12 cellular contexts compared by ENCODE assay signal in the genomic region with DNA sequence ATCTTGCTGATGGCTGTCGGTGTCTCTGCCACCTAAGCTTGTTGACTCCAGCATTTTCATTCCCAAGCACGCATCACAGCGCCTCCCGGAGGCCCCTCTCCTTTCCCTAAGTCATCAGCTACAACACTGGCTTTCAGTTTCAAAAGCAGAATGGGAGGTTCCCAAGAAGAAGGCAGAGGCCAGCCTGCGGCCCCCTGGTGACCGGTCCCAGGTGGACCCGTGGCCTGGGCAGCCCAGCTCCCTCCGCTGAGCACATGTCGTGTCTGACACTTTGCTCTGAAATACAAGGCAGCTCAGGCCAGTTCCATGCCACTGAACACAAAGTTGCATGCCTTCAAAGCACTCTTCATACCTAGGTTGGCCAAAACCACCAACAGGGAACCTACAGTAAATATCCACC. TPM values are rescaled to one million over a fixed set of nuclear protein-coding genes. Genes with fewer than 3 reads are reported as not detected.
DNase-seq lines count a peak whose midpoint lies in the region; ATAC-seq and TF ChIP-seq lines count a peak whose summit lies in the region.
"Had no signal": no experiment of that assay in that cellular context is flagged by ENCODE, and none has a peak within 500 bp of the region (broad histone marks: within the 10 kb centered on the region; RNA-seq: fewer than 3 reads in every experiment).

No MANE protein-coding gene starts in this region.

- peaks cover 0 to 2% (median 0%) of the 10 kb centered on the region in 8 donors for H3K9me3 Mint-ChIP-seq in CD4-positive, alpha-beta memory T cell

- H3K9me3 ChIP-seq in CD4-positive, alpha-beta memory T cell (ENCODE audit: control insufficient read depth in 1 of 2, low read length in 2 of 2) = no peaks in the 10 kb centered on the region
- H3K9me3 ChIP-seq in parathyroid adenoma (ENCODE audit: control insufficient read depth, low read length) = no peaks in the 10 kb centered on the region
- H3K9me3 ChIP-seq: HAP-1 had no signal

- peak overlapping the region in 4 of 7 donors; percentile 8 to 74 (median 48) for H3K27ac Mint-ChIP-seq in CD4-positive, alpha-beta memory T cell

- CTCF ChIA-PET in CD4-positive, alpha-beta memory T cell (lab: Charles Lee; ENCODE audit: partially characterized antibody) = interaction anchor here (0.9 kb wide), 1 partner anchor 11 kb away, joined by 3 read pairs; no protein-coding TSS in a partner anchor

- H3K27ac ChIP-seq in CD4-positive, alpha-beta memory T cell (ENCODE audit: low read depth, low read length) = no peak overlapping the region
- H3K27ac ChIP-seq in VCaP (peak overlapping the region; percentile 86; the same call in 1 of the 2 replicates), parathyroid adenoma (peak overlapping the region; percentile 93)

- H3K36me3 Mint-ChIP-seq in CD4-positive, alpha-beta memory T cell = peaks cover 25 to 45% of the 10 kb centered on the region in 2 donors

- no peaks in the 10 kb centered on the region for H3K27me3 ChIP-seq in CD4-positive, alpha-beta memory T cell (ENCODE audit: insufficient read depth, low read length)
- no peaks in the 10 kb centered on the region for H3K27me3 ChIP-seq in parathyroid adenoma (ENCODE audit: control insufficient read depth, insufficient read depth, low read length)

- intact Hi-C loops in CD4-positive, alpha-beta memory T cell (cut with micrococcal nuclease) = no loop called here

- ATAC-seq in HG03460 (IDR thresholded peaks at IDR 0.05; ENCODE audit: unreplicated experiment) = no peak
- ATAC-seq: activated CD4-positive, CD25-positive, alpha-beta regulatory T cell treated with anti-CD3 and anti-CD28 coated beads, Interleukin-2, amount 50 U/mL, for 24 hours had no signal

- H3K27me3 Mint-ChIP-seq in CD4-positive, alpha-beta memory T cell = no peaks in the 10 kb centered on the region

- peaks cover 15% of the 10 kb centered on the region for H3K36me3 ChIP-seq in CD4-positive, alpha-beta memory T cell (ENCODE audit: insufficient read depth, low read length)
- H3K36me3 ChIP-seq in parathyroid adenoma (ENCODE audit: control insufficient read depth, insufficient read depth, low read length) = no peaks in the 10 kb centered on the region

- H3K4me3 ChIP-seq in CD4-positive, alpha-beta memory T cell (ENCODE audit: low read length in 2 of 2) = no peak overlapping the region
- H3K4me3 ChIP-seq in fibroblast of the aortic adventitia (ENCODE audit: low read depth, low read length) (peak overlapping the region; percentile 35), parathyroid adenoma (ENCODE audit: low read depth, low read length) (peak overlapping the region; percentile 39)
- H3K4me3 ChIP-seq: HAP-1 had no signal

- H3K4me3 Mint-ChIP-seq in CD4-positive, alpha-beta memory T cell = no peak overlapping the region

- no peak overlapping the region for H3K9ac ChIP-seq in parathyroid adenoma

- peak overlapping the region; percentile 48 for H3K4me2 ChIP-seq in parathyroid adenoma (ENCODE audit: low read length)

- H2AFZ ChIP-seq in parathyroid adenoma = peak overlapping the region; percentile 66

- no peak for TF ChIP-seq CTCF in VCaP (conservative IDR thresholded peaks at IDR 0.05)
- TF ChIP-seq CTCF in fibroblast of the aortic adventitia (IDR thresholded peaks at IDR 0.05; ENCODE audit: insufficient read depth, low read length) = peak; percentile 44
- peak; percentile 35 for TF ChIP-seq CTCF in parathyroid adenoma (IDR thresholded peaks at IDR 0.05)

- H3K79me2 ChIP-seq in parathyroid adenoma = peaks cover 63% of the 10 kb centered on the region

- peaks cover 20% of the 10 kb centered on the region for H3K4me1 ChIP-seq in CD4-positive, alpha-beta memory T cell (ENCODE audit: insufficient read depth, low read length)
- peaks cover 65% of the 10 kb centered on the region for H3K4me1 ChIP-seq in parathyroid adenoma

- POLR2A ChIA-PET in CD4-positive, alpha-beta memory T cell (lab: Charles Lee; ENCODE audit: partially characterized antibody) = no interaction called here

- DNase-seq in CD4-positive, alpha-beta memory T cell = no peak
- no peak for DNase-seq in fibroblast of the aortic adventitia (ENCODE audit: low read depth)
- no peak for DNase-seq in NCI-H2081 (lab: John Stamatoyannopoulos, UW)
- DNase-seq in NCI-H2107 (lab: John Stamatoyannopoulos, UW) = no peak
- DNase-seq in DMS53 treated with DMSO at 0.1 percent for 48 hours (lab: John Stamatoyannopoulos, UW; ENCODE audit: unreplicated experiment) = no peak
- DNase-seq: GDM1, NCI-H146 had no signal

- H3K4me1 Mint-ChIP-seq in CD4-positive, alpha-beta memory T cell = peaks cover 18 to 67% (median 33%) of the 10 kb centered on the region in 4 donors

RNA-seq across cellular contexts. Expression of gene MLLT1, which starts 8.5 kb away (rescaled TPM):
- 10 to 100 TPM; 41.1 to 41.7 TPM for total RNA-seq in CD4-positive, alpha-beta memory T cell
- 1 to 10 TPM in 1 of 2 donors, under 1 TPM in 1; 0.50 to 2.0 TPM for polyA plus RNA-seq in CD4-positive, alpha-beta memory T cell
- 7.8 and 16.6 TPM in 2 replicates for total RNA-seq in fibroblast of the aortic adventitia (ENCODE audit: low replicate concordance)

Comparison
In these comparisons a context has a peak if more than half of its experiments do, and no peak if none do; other contexts are left out.
1. H3K4me3 ChIP-seq: peak in fibroblast of the aortic adventitia (single experiment) and parathyroid adenoma (single experiment); none in CD4-positive, alpha-beta memory T cell (0 of 2).